ENCODE assay signal across 3 cellular contexts in the genomic region with DNA sequence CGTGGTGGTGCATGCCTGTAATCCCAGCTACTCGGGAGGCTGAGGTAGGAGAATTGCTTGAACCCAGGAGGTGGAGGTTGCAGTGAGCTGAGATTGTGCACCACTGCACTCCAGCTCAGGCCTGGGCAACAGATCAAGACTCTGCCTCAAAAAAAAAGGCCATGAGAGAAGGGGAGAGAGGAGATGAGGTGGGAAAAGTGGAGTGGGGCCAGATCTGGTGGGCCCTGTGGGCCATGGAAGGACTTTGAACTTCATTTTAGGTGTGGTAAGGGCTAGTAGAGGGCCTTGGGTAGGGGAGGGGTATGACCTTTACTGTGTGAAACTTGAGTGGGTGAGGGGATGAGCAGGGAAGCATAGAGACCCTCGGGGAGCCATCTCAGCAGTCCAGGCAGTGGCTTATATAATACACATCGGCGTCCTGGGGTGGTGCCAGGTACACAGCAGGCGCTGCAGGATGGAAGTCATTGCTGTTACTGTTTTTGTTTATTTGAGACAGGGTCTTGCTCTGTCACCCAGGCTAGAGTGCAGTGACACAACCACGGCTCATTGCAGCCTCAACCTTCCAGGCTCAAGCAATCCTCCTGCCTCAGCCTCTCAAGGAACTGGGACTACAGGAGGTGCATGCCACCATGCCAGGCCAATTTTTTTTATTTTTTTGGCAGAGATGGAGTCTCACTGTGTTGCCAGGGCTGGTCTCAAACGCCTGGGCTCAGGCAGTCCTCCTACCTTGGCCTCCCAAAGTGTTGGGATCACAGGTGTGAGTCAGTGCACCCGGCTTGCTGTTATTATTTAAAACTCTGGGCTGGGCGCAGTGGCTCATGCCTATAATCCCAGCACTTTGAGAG. TPM values are rescaled to one million over a fixed set of nuclear protein-coding genes. Genes with fewer than 3 reads are reported as not detected.
"Had no signal": no experiment of that assay in that cellular context is flagged by ENCODE, and none has a peak within 500 bp of the region (broad histone marks: within the 10 kb centered on the region; RNA-seq: fewer than 3 reads in every experiment).

No MANE protein-coding gene starts in this region.

RNA-seq across cellular contexts. Expression of a gene that starts 20.5 kb away (rescaled TPM):
- polyA plus RNA-seq: heart left ventricle, ovary, urinary bladder had no signal
